In the genomic region with DNA sequence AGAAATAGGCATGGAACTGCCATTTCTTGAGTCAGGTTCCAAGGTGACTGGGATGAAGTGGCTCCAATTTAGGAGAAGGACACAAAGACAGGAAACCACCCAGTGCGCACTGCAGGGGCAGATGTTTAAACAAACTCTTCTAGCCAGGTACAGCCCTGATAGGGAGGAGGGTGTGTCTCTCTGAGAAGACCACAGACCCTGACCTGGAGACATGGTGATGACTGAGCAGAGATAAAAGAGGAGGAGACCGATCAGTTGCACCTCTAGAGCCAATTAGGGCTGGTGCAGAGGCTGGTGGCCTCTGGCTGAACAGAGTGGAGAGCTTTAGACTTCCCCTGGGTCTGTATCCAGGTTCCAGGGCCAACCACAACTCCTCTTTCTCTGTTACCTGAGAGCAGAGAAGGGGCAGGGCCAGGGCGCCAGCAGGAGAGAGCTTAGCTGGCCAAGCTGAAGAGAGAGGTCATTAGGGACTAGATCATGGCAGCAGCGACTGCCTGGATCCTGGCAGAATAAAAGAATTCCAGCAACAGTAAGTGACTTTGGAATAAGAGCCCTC, we compare ENCODE assay signal across 18 cellular contexts.
"Had no signal": no experiment of that assay in that cellular context is flagged by ENCODE, and none has a peak within 500 bp of the region (broad histone marks: within the 10 kb centered on the region; RNA-seq: fewer than 3 reads in every experiment).

No MANE protein-coding gene starts in this region.

- ATAC-seq: activated T-cell treated with anti-CD3 and anti-CD28 coated beads, Interleukin-2, amount 50 U/mL, for 4 hours; effector memory CD8-positive, alpha-beta T cell; naive thymus-derived CD8-positive, alpha-beta T cell; pancreas; stimulated activated memory B cell treated with anti-CD40 and anti-IgM and Interleukin-4, amounts not matched to agents 10 μg/mL and 1 μg/mL and 100 μg/mL, for 72 hours had no signal

- H3K27ac Mint-ChIP-seq: activated naive CD8-positive, alpha-beta T cell treated with anti-CD3 and anti-CD28 coated beads for 36 hours; effector memory CD8-positive, alpha-beta T cell; immature natural killer cell; mesothelial cell of epicardium; naive thymus-derived CD8-positive, alpha-beta T cell; stimulated activated memory B cell treated with anti-CD40 and anti-IgM and Interleukin-4, amounts not matched to agents 10 μg/mL and 1 μg/mL and 100 μg/mL, for 72 hours; T-helper 2 cell treated with Interferon-gamma antibody and Interleukin-4, amounts not matched to agents 5 μg/mL and 100 μg/mL, for 36 hours; type B pancreatic cell had no signal

- H3K9me3 Mint-ChIP-seq: activated naive CD8-positive, alpha-beta T cell treated with anti-CD3 and anti-CD28 coated beads for 36 hours; activated T-cell treated with anti-CD3 and anti-CD28 coated beads, Interleukin-2, amount 50 U/mL, for 4 hours; effector memory CD8-positive, alpha-beta T cell; immature natural killer cell; mesothelial cell of epicardium; naive thymus-derived CD8-positive, alpha-beta T cell; stimulated activated memory B cell treated with anti-CD40 and anti-IgM and Interleukin-4, amounts not matched to agents 10 μg/mL and 1 μg/mL and 100 μg/mL, for 72 hours; T-helper 2 cell treated with Interferon-gamma antibody and Interleukin-4, amounts not matched to agents 5 μg/mL and 100 μg/mL, for 36 hours; type B pancreatic cell had no signal

- H3K4me3 Mint-ChIP-seq: activated naive CD8-positive, alpha-beta T cell treated with anti-CD3 and anti-CD28 coated beads for 36 hours; activated T-cell treated with anti-CD3 and anti-CD28 coated beads, Interleukin-2, amount 50 U/mL, for 4 hours; effector memory CD8-positive, alpha-beta T cell; immature natural killer cell; mesothelial cell of epicardium; naive thymus-derived CD8-positive, alpha-beta T cell; stimulated activated memory B cell treated with anti-CD40 and anti-IgM and Interleukin-4, amounts not matched to agents 10 μg/mL and 1 μg/mL and 100 μg/mL, for 72 hours; T-helper 2 cell treated with Interferon-gamma antibody and Interleukin-4, amounts not matched to agents 5 μg/mL and 100 μg/mL, for 36 hours; type B pancreatic cell had no signal

- H3K27me3 Mint-ChIP-seq: activated naive CD8-positive, alpha-beta T cell treated with anti-CD3 and anti-CD28 coated beads for 36 hours; effector memory CD8-positive, alpha-beta T cell; stimulated activated memory B cell treated with anti-CD40 and anti-IgM and Interleukin-4, amounts not matched to agents 10 μg/mL and 1 μg/mL and 100 μg/mL, for 72 hours; type B pancreatic cell had no signal

- DNase-seq: activated naive CD4-positive, alpha-beta T cell treated with Interleukin-2 at 50 U/mL for 16 hours; activated naive CD8-positive, alpha-beta T cell treated with anti-CD3 and anti-CD28 coated beads for 36 hours; activated T-cell treated with anti-CD3 and anti-CD28 coated beads, Interleukin-2, amount 50 U/mL, for 4 hours; colonic mucosa; dorsolateral prefrontal cortex; effector memory CD8-positive, alpha-beta T cell; glutamatergic neuron; immature natural killer cell; left ventricle myocardium inferior; naive thymus-derived CD8-positive, alpha-beta T cell; pancreas; psoas muscle; right cardiac atrium; stimulated activated CD4-positive, alpha-beta T cell treated with anti-CD3 and anti-CD28 coated beads, Interleukin-1b, Interleukin-23, amount 100 ng/mL, for 48 hours had no signal

- H3K36me3 Mint-ChIP-seq: immature natural killer cell; naive thymus-derived CD8-positive, alpha-beta T cell had no signal
